Comparison of ENCODE assay signal across 39 cellular contexts in the genomic region with DNA sequence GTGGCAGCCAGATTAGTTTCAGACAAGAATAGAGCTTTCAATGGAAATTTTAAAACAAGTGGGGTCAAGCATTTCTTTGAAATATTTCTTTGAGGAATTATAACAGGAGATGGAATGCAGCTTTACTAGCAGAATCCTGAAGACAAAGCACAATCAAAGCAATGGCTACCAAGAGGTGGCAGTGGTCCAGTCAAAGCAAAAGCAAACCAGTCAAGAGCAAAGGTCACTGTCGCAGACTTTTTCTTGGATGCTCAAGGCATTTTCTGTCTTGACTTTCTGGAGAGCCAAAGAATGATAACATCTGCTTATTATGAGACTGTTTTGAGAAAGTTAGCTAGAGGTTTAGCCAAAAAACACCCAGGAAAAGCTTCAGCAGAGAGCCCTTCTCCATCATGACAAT.
"Had no signal": no experiment of that assay in that cellular context is flagged by ENCODE, and none has a peak within 500 bp of the region (broad histone marks: within the 10 kb centered on the region; RNA-seq: fewer than 3 reads in every experiment).

No MANE protein-coding gene starts in this region.

- H3K9me3 Mint-ChIP-seq: activated CD4-positive, alpha-beta T cell treated with anti-CD3 and anti-CD28 coated beads, Interleukin-2, amount 10 ng/mL, durations not matched to agents 24 days and 14 days; activated naive CD8-positive, alpha-beta T cell treated with anti-CD3 and anti-CD28 coated beads for 36 hours; activated naive CD8-positive, alpha-beta T cell treated with anti-CD3 and anti-CD28 coated beads, Interleukin-2, amount 50 U/mL, for 24 hours had no signal

- H3K27ac Mint-ChIP-seq: activated CD4-positive, alpha-beta memory T cell treated with anti-CD3 and anti-CD28 coated beads for 36 hours; activated CD4-positive, alpha-beta T cell treated with anti-CD3 and anti-CD28 coated beads for 36 hours; activated CD4-positive, alpha-beta T cell treated with anti-CD3 and anti-CD28 coated beads, Interleukin-2, amount 10 ng/mL, durations not matched to agents 24 days and 14 days; activated CD8-positive, alpha-beta memory T cell treated with anti-CD3 and anti-CD28 coated beads, Interleukin-2, amount 10 ng/mL, durations not matched to agents 7 days and 5 days; activated CD8-positive, alpha-beta T cell treated with anti-CD3 and anti-CD28 coated beads, Interleukin-2, amount 10 ng/mL, durations not matched to agents 7 days and 5 days; activated naive CD4-positive, alpha-beta T cell treated with anti-CD3 and anti-CD28 coated beads for 36 hours; activated naive CD4-positive, alpha-beta T cell treated with anti-CD3 and anti-CD28 coated beads, Interleukin-2, amount 50 U/mL, for 24 hours; activated naive CD8-positive, alpha-beta T cell treated with anti-CD3 and anti-CD28 coated beads for 36 hours; activated naive CD8-positive, alpha-beta T cell treated with anti-CD3 and anti-CD28 coated beads, Interleukin-2, amount 50 U/mL, for 24 hours; activated T-helper 1 cell treated with anti-CD3 and anti-CD28 coated beads, Interleukin-12 subunit alpha, Interleukin-12 subunit beta, Interleukin-2, Interleukin-4 antibody, amounts not matched to agents 30 ng/mL and 10 ng/mL and 1 ng/mL, durations not matched to agents 14 hours and 24 hours and 36 hours; activated T-helper 2 cell treated with anti-CD3 and anti-CD28 coated beads, Interferon-gamma antibody, Interleukin-2, Interleukin-4, amounts not matched to agents 10 μg/mL and 5 μg/mL and 100 μg/mL, durations not matched to agents 14 hours and 24 hours and 36 hours; brain; dendritic cell treated with granulocyte-macrophage colony-stimulating factor and Interleukin-4, amounts not matched to agents 40 ng/mL and 50 ng/mL, for 4 days; endodermal cell; T-helper 17 cell; T-helper 2 cell treated with Interferon-gamma antibody and Interleukin-4, amounts not matched to agents 5 μg/mL and 100 μg/mL, for 36 hours had no signal

- H3K27me3 ChIP-seq: adrenal gland, breast epithelium, cardiac muscle cell, dorsolateral prefrontal cortex, esophagus muscularis mucosa, foreskin keratinocyte, gastrocnemius medialis, heart left ventricle had no signal

- H3K4me3 ChIP-seq: adrenal gland, breast epithelium, cardiac muscle cell, coronary artery, dorsolateral prefrontal cortex, esophagus muscularis mucosa, gastrocnemius medialis, heart left ventricle had no signal

- H3K4me3 Mint-ChIP-seq: activated CD4-positive, alpha-beta memory T cell treated with anti-CD3 and anti-CD28 coated beads for 36 hours; activated CD4-positive, alpha-beta T cell treated with anti-CD3 and anti-CD28 coated beads for 36 hours; activated CD4-positive, alpha-beta T cell treated with anti-CD3 and anti-CD28 coated beads, Interleukin-2, amount 10 ng/mL, durations not matched to agents 24 days and 14 days; activated CD8-positive, alpha-beta memory T cell treated with anti-CD3 and anti-CD28 coated beads, Interleukin-2, amount 10 ng/mL, durations not matched to agents 7 days and 5 days; activated CD8-positive, alpha-beta T cell treated with anti-CD3 and anti-CD28 coated beads, Interleukin-2, amount 10 ng/mL, durations not matched to agents 7 days and 5 days; activated naive CD4-positive, alpha-beta T cell treated with anti-CD3 and anti-CD28 coated beads for 36 hours; activated naive CD4-positive, alpha-beta T cell treated with anti-CD3 and anti-CD28 coated beads, Interleukin-2, amount 50 U/mL, for 24 hours; activated naive CD8-positive, alpha-beta T cell treated with anti-CD3 and anti-CD28 coated beads for 36 hours; activated naive CD8-positive, alpha-beta T cell treated with anti-CD3 and anti-CD28 coated beads, Interleukin-2, amount 50 U/mL, for 24 hours; activated T-helper 1 cell treated with anti-CD3 and anti-CD28 coated beads, Interleukin-12 subunit alpha, Interleukin-12 subunit beta, Interleukin-2, Interleukin-4 antibody, amounts not matched to agents 30 ng/mL and 10 ng/mL and 1 ng/mL, durations not matched to agents 14 hours and 24 hours and 36 hours; brain; dendritic cell treated with granulocyte-macrophage colony-stimulating factor and Interleukin-4, amounts not matched to agents 40 ng/mL and 50 ng/mL, for 4 days; endodermal cell; T-helper 17 cell; T-helper 2 cell treated with Interferon-gamma antibody and Interleukin-4, amounts not matched to agents 5 μg/mL and 100 μg/mL, for 36 hours had no signal

- H3K4me1 ChIP-seq: adrenal gland, breast epithelium, esophagus muscularis mucosa, gastrocnemius medialis, heart left ventricle had no signal

- ATAC-seq: activated CD4-positive, alpha-beta T cell treated with anti-CD3 and anti-CD28 coated beads for 36 hours; activated CD8-positive, alpha-beta memory T cell treated with anti-CD3 and anti-CD28 coated beads, Interleukin-2, amount 10 ng/mL, durations not matched to agents 7 days and 5 days; activated CD8-positive, alpha-beta T cell treated with anti-CD3 and anti-CD28 coated beads, Interleukin-2, amount 10 ng/mL, durations not matched to agents 7 days and 5 days; activated naive CD8-positive, alpha-beta T cell treated with anti-CD3 and anti-CD28 coated beads, Interleukin-2, amount 50 U/mL, for 24 hours; foreskin keratinocyte; gastrocnemius medialis; heart left ventricle; T-helper 17 cell had no signal

- H3K9me3 ChIP-seq: adrenal gland, breast epithelium, gastrocnemius medialis had no signal

- H3K27me3 Mint-ChIP-seq: activated CD4-positive, alpha-beta memory T cell treated with anti-CD3 and anti-CD28 coated beads for 36 hours; activated CD4-positive, alpha-beta T cell treated with anti-CD3 and anti-CD28 coated beads for 36 hours; activated CD4-positive, alpha-beta T cell treated with anti-CD3 and anti-CD28 coated beads, Interleukin-2, amount 10 ng/mL, durations not matched to agents 24 days and 14 days; activated CD8-positive, alpha-beta memory T cell treated with anti-CD3 and anti-CD28 coated beads, Interleukin-2, amount 10 ng/mL, durations not matched to agents 7 days and 5 days; activated naive CD4-positive, alpha-beta T cell treated with anti-CD3 and anti-CD28 coated beads, Interleukin-2, amount 50 U/mL, for 24 hours; activated naive CD8-positive, alpha-beta T cell treated with anti-CD3 and anti-CD28 coated beads, Interleukin-2, amount 50 U/mL, for 24 hours; dendritic cell treated with granulocyte-macrophage colony-stimulating factor and Interleukin-4, amounts not matched to agents 40 ng/mL and 50 ng/mL, for 4 days; T-helper 17 cell had no signal

- H3K27ac ChIP-seq: adrenal gland, breast epithelium, cardiac muscle cell, dorsolateral prefrontal cortex, esophagus muscularis mucosa, foreskin keratinocyte, gastrocnemius medialis had no signal

- H3K4me1 Mint-ChIP-seq: activated CD4-positive, alpha-beta T cell treated with anti-CD3 and anti-CD28 coated beads for 36 hours; activated CD4-positive, alpha-beta T cell treated with anti-CD3 and anti-CD28 coated beads, Interleukin-2, amount 10 ng/mL, durations not matched to agents 24 days and 14 days; activated CD8-positive, alpha-beta memory T cell treated with anti-CD3 and anti-CD28 coated beads, Interleukin-2, amount 10 ng/mL, durations not matched to agents 7 days and 5 days; activated naive CD4-positive, alpha-beta T cell treated with anti-CD3 and anti-CD28 coated beads, Interleukin-2, amount 50 U/mL, for 24 hours; activated naive CD8-positive, alpha-beta T cell treated with anti-CD3 and anti-CD28 coated beads for 36 hours; activated naive CD8-positive, alpha-beta T cell treated with anti-CD3 and anti-CD28 coated beads, Interleukin-2, amount 50 U/mL, for 24 hours; T-helper 17 cell had no signal

- H3K36me3 Mint-ChIP-seq: activated CD4-positive, alpha-beta memory T cell treated with anti-CD3 and anti-CD28 coated beads for 36 hours; activated CD8-positive, alpha-beta memory T cell treated with anti-CD3 and anti-CD28 coated beads, Interleukin-2, amount 10 ng/mL, durations not matched to agents 7 days and 5 days; activated naive CD4-positive, alpha-beta T cell treated with anti-CD3 and anti-CD28 coated beads, Interleukin-2, amount 50 U/mL, for 24 hours; activated naive CD8-positive, alpha-beta T cell treated with anti-CD3 and anti-CD28 coated beads for 36 hours; brain had no signal

- DNase-seq: activated CD4-positive, alpha-beta memory T cell treated with anti-CD3 and anti-CD28 coated beads for 36 hours; activated CD4-positive, alpha-beta T cell treated with anti-CD3 and anti-CD28 coated beads for 36 hours; activated CD4-positive, alpha-beta T cell treated with anti-CD3 and anti-CD28 coated beads, Interleukin-2, amount 10 ng/mL, durations not matched to agents 24 days and 14 days; activated CD4-positive, CD25-positive, alpha-beta regulatory T cell; activated CD4-positive, CD25-positive, alpha-beta regulatory T cell treated with anti-CD3 and anti-CD28 coated beads, Interleukin-2, amount 50 U/mL, for 72 hours; activated CD8-positive, alpha-beta memory T cell treated with anti-CD3 and anti-CD28 coated beads, Interleukin-2, amount 10 ng/mL, durations not matched to agents 7 days and 5 days; activated CD8-positive, alpha-beta memory T cell treated with anti-CD3 and anti-CD28 coated beads, Interleukin-2, amount 50 U/mL, for 4 hours; activated CD8-positive, alpha-beta T cell treated with anti-CD3 and anti-CD28 coated beads, Interleukin-2, amount 10 ng/mL, durations not matched to agents 7 days and 5 days; activated effector memory CD4-positive, alpha-beta T cell treated with anti-CD3 and anti-CD28 coated beads, Interleukin-2, amount 50 U/mL, for 16 hours; activated naive CD4-positive, alpha-beta T cell treated with anti-CD3 and anti-CD28 coated beads for 36 hours; activated naive CD8-positive, alpha-beta T cell treated with anti-CD3 and anti-CD28 coated beads for 36 hours; activated naive CD8-positive, alpha-beta T cell treated with anti-CD3 and anti-CD28 coated beads, Interleukin-2, amount 50 U/mL, for 24 hours; activated T-cell treated with anti-CD3 and anti-CD28 coated beads, Interleukin-2, amount 50 U/mL, for 1 hour; activated T-cell treated with anti-CD3 and anti-CD28 coated beads, Interleukin-2, amount 50 U/mL, for 48 hours; adrenal gland; amygdala; central memory CD4-positive, alpha-beta T cell; cerebellar nuclear complex; dorsolateral prefrontal cortex; effector memory CD4-positive, alpha-beta T cell; endodermal cell; gastrocnemius medialis; glutamatergic neuron; SW 1271; T-helper 1 cell; T-helper 17 cell; T1000 had no signal

- H3K36me3 ChIP-seq: adrenal gland, breast epithelium, cardiac muscle cell, esophagus muscularis mucosa, gastrocnemius medialis, heart left ventricle had no signal
